In the genomic region with DNA sequence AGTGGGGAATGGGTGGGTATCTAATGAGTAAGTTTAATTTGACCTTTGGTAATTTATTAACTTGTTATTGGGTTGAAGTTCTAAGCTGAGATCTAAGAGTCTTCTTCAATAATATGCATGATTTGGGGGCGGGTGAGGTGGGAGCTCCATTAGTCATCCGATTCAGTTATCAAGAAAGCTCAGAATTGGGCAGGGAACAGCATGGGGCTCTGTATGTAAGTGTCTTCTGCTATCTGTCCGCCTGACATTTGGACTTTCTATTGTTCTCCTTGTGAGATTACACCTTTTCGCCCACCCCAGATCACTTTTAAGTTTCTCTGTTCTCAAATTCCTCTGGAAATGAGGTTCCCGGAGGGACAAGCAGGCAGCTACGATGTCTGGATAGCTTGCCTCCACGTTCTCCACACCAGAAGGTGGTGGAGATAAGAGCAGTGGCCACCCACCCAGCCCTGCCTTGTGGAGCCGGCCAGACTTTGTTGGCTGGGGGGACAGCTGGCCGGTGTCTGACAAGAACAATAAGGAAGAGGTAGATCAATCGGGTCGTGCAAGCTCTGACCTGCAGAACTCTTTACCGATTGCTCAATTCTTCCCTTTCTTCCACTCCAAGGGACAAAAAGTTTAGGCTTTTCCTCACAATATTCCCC, we compare ENCODE assay signal across 20 cellular contexts.
DNase-seq lines count a peak whose midpoint lies in the region; ATAC-seq and TF ChIP-seq lines count a peak whose summit lies in the region.
"Had no signal": no experiment of that assay in that cellular context is flagged by ENCODE, and none has a peak within 500 bp of the region (broad histone marks: within the 10 kb centered on the region; RNA-seq: fewer than 3 reads in every experiment).

No MANE protein-coding gene starts in this region.

- no peaks in the 10 kb centered on the region for H3K27me3 Mint-ChIP-seq in endothelial cell (ENCODE audit: unreplicated experiment)
- no peaks in the 10 kb centered on the region for H3K27me3 Mint-ChIP-seq in progenitor cell of endocrine pancreas

- DNase-seq in CMK (ENCODE audit: low read depth) (peak; percentile 40), OCI-M2 (lab: John Stamatoyannopoulos, UW; ENCODE audit: unreplicated experiment) (peak; percentile 31), endothelial cell (ENCODE audit: low spot score) (peak; percentile 5), progenitor cell of endocrine pancreas (ENCODE audit: low spot score, unreplicated experiment) (no peak), foreskin keratinocyte (no peak), amniotic stem cell (lab: John Stamatoyannopoulos, UW) (no peak), thyroid gland (no peak)
- DNase-seq: 8988T; CD4-positive, alpha-beta memory T cell; GDM1; NCI-H1092 treated with DMSO at 0.1 percent for 48 hours; NCI-H1436 treated with DMSO at 0.1 percent for 48 hours; NCI-H1930; NCI-H2227 treated with DMSO at 0.1 percent for 48 hours; NCI-H510A; NCI-H748 treated with DMSO at 0.1 percent for 48 hours had no signal

- no peaks in the 10 kb centered on the region for H3K36me3 Mint-ChIP-seq in endothelial cell (ENCODE audit: low read depth, unreplicated experiment)
- H3K36me3 Mint-ChIP-seq in progenitor cell of endocrine pancreas (ENCODE audit: insufficient read depth) = no peaks in the 10 kb centered on the region
- H3K36me3 Mint-ChIP-seq: CD4-positive, alpha-beta memory T cell had no signal

- H3K27ac Mint-ChIP-seq in endothelial cell (ENCODE audit: unreplicated experiment) (no peak overlapping the region), progenitor cell of endocrine pancreas (peak overlapping the region; percentile 46)
- H3K27ac Mint-ChIP-seq: CD4-positive, alpha-beta memory T cell had no signal

- TF ChIP-seq CTCF in endothelial cell (IDR thresholded peaks at IDR 0.05; ENCODE audit: unreplicated experiment) (no peak), progenitor cell of endocrine pancreas (IDR thresholded peaks at IDR 0.05; ENCODE audit: unreplicated experiment) (no peak), foreskin keratinocyte (conservative IDR thresholded peaks at IDR 0.05) (no peak), thyroid gland (IDR thresholded peaks at IDR 0.05) (no peak)

- H3K4me3 Mint-ChIP-seq in endothelial cell (ENCODE audit: unreplicated experiment) (no peak overlapping the region), progenitor cell of endocrine pancreas (ENCODE audit: low read depth) (no peak overlapping the region)
- H3K4me3 Mint-ChIP-seq: CD4-positive, alpha-beta memory T cell had no signal

- ATAC-seq in foreskin keratinocyte = no peak
- ATAC-seq: Panc1 had no signal

- no peak overlapping the region for H3K27ac ChIP-seq in foreskin keratinocyte
- H3K27ac ChIP-seq in thyroid gland = no peak overlapping the region
- H3K27ac ChIP-seq: BLaER1 treated with 17β-estradiol and CSF1 and Interleukin-3, amounts not matched to agents 10 nM and 100 nM; KMS-11; SJSA1 had no signal

- no peak overlapping the region for H3K4me3 ChIP-seq in thyroid gland (replicated peaks in 1 of 3)
- H3K4me3 ChIP-seq: BLaER1 treated with 17β-estradiol and CSF1 and Interleukin-3, amounts not matched to agents 10 nM and 100 nM; SJSA1 had no signal

- intact Hi-C loops in thyroid gland (cut with DNase I) = no loop called here

- 78 to 82% methylated on average over 12 of the region's 12 CpGs for WGBS in thyroid gland, 2 donors

- H3K4me1 Mint-ChIP-seq in endothelial cell (ENCODE audit: unreplicated experiment) (peaks cover 28% of the 10 kb centered on the region), progenitor cell of endocrine pancreas (ENCODE audit: low read depth) (peaks cover 37% of the 10 kb centered on the region)
- H3K4me1 Mint-ChIP-seq: CD4-positive, alpha-beta memory T cell had no signal

- H3K27me3 ChIP-seq in foreskin keratinocyte (peaks cover 19% of the 10 kb centered on the region), thyroid gland (no peaks in the 10 kb centered on the region)
- H3K27me3 ChIP-seq: BLaER1 treated with 17β-estradiol and CSF1 and Interleukin-3, amounts not matched to agents 10 nM and 100 nM had no signal

- no peaks in the 10 kb centered on the region for H3K36me3 ChIP-seq in thyroid gland
- H3K36me3 ChIP-seq: BLaER1 treated with 17β-estradiol and CSF1 and Interleukin-3, amounts not matched to agents 10 nM and 100 nM; SJSA1 had no signal

- H3K9me3 Mint-ChIP-seq in endothelial cell (ENCODE audit: unreplicated experiment) (no peaks in the 10 kb centered on the region), progenitor cell of endocrine pancreas (ENCODE audit: low read depth) (no peaks in the 10 kb centered on the region)

- H3K4me1 ChIP-seq in foreskin keratinocyte (no peaks in the 10 kb centered on the region), thyroid gland (peaks cover 3 to 5% of the 10 kb centered on the region in 2 donors)
- H3K4me1 ChIP-seq: SJSA1 had no signal

- no peaks in the 10 kb centered on the region for H3K9me3 ChIP-seq in thyroid gland
- H3K9me3 ChIP-seq: BLaER1 treated with 17β-estradiol and CSF1 and Interleukin-3, amounts not matched to agents 10 nM and 100 nM; SJSA1 had no signal

- TF ChIP-seq POLR2A in thyroid gland (IDR thresholded peaks at IDR 0.05) = no peak

Comparison
In these comparisons a context has a peak if more than half of its experiments do, and no peak if none do; other contexts are left out.
1. DNase-seq: peak in CMK (single experiment), OCI-M2 (single experiment) and endothelial cell (single experiment); none in progenitor cell of endocrine pancreas (single experiment), foreskin keratinocyte (0 of 2), amniotic stem cell (single experiment) and thyroid gland (0 of 2).